ENCODE assay signal across 20 cellular contexts in genomic region chr9:104983491-104983890, GRCh38. TPM values are rescaled to one million over a fixed set of nuclear protein-coding genes. Genes with fewer than 3 reads are reported as not detected.
DNase-seq lines count a peak whose midpoint lies in the region; ATAC-seq and TF ChIP-seq lines count a peak whose summit lies in the region.
"Had no signal": no experiment of that assay in that cellular context is flagged by ENCODE, and none has a peak within 500 bp of the region (broad histone marks: within the 10 kb centered on the region; RNA-seq: fewer than 3 reads in every experiment).

No MANE protein-coding gene starts in this region.

- H3K9me3 ChIP-seq in GM23248 (ENCODE audit: low read depth) (no peaks in the 10 kb centered on the region), KOPT-K1 (ENCODE audit: insufficient read depth, low read length, poor library complexity, severe bottlenecking) (no peaks in the 10 kb centered on the region), sigmoid colon (no peaks in the 10 kb centered on the region), left lung (no peaks in the 10 kb centered on the region), MM.1S (replicated peaks; ENCODE audit: insufficient read depth, low read length) (no peaks in the 10 kb centered on the region)
- H3K9me3 ChIP-seq: SK-N-SH had no signal

- H3K4me3 ChIP-seq in GM23248 = no peak overlapping the region
- H3K4me3 ChIP-seq in sigmoid colon = no peak overlapping the region
- H3K4me3 ChIP-seq in left lung = no peak overlapping the region
- H3K4me3 ChIP-seq in MM.1S (ENCODE audit: low read length) = no peak overlapping the region

- H3K27me3 Mint-ChIP-seq in activated T-cell treated with anti-CD3 and anti-CD28 coated beads, Interleukin-2, amount 50 U/mL, for 24 hours = peaks cover 47% of the 10 kb centered on the region

- DNase-seq in GM23248 (peak; percentile 6), erythroblast (lab: John Stamatoyannopoulos, UW) (peak; percentile 29 to 51), sigmoid colon (no peak), NCI-H510A treated with DMSO at 0.1 percent for 48 hours (lab: John Stamatoyannopoulos, UW) (no peak), left lung (no peak), MM.1S (no peak)
- DNase-seq in activated T-cell treated with anti-CD3 and anti-CD28 coated beads, Interleukin-2, amount 50 U/mL, for 24 hours = no peak
- DNase-seq: DND-41, H9, Kasumi-1, NCI-H1105 treated with DMSO at 0.1 percent for 48 hours, NCI-H1694 treated with DMSO at 0.1 percent for 48 hours, NCI-H345, PC-3, RPMI8226, SHP77 treated with DMSO at 0.1 percent for 48 hours, SK-N-SH had no signal

- H3K9ac ChIP-seq in GM23248 (no peak overlapping the region), MM.1S (ENCODE audit: low read length) (no peak overlapping the region)
- H3K9ac ChIP-seq: SK-N-SH had no signal

- H3K27me3 ChIP-seq in GM23248 (replicated peaks; ENCODE audit: insufficient read depth) = no peaks in the 10 kb centered on the region
- H3K27me3 ChIP-seq in sigmoid colon = no peaks in the 10 kb centered on the region
- no peaks in the 10 kb centered on the region for H3K27me3 ChIP-seq in left lung
- no peaks in the 10 kb centered on the region for H3K27me3 ChIP-seq in MM.1S (replicated peaks; ENCODE audit: insufficient read depth, low read length)

- no peak overlapping the region for H3K4me2 ChIP-seq in GM23248 (ENCODE audit: unreplicated experiment)
- H3K4me2 ChIP-seq in MM.1S (ENCODE audit: low read depth, low read length) = no peak overlapping the region
- H3K4me2 ChIP-seq: SK-N-SH had no signal

- ATAC-seq in left lung = no peak
- ATAC-seq: PC-3 had no signal

- in situ Hi-C loops in GM23248 (cut with MboI) = loop anchor here (10.0 kb wide), 1 partner anchor 171 kb away; no protein-coding TSS in a partner anchor

- no peak overlapping the region for H3K27ac ChIP-seq in GM23248
- peak overlapping the region; percentile 70 for H3K27ac ChIP-seq in KOPT-K1 (ENCODE audit: low read depth, low read length, poor library complexity, severe bottlenecking)
- H3K27ac ChIP-seq in sigmoid colon = peak overlapping the region in 3 of 4 donors; percentile 38 to 58 (median 47)
- no peak overlapping the region for H3K27ac ChIP-seq in left lung
- no peak overlapping the region for H3K27ac ChIP-seq in MM.1S (ENCODE audit: low read length)
- H3K27ac ChIP-seq: C4-2B, HL-60 had no signal

- intact Hi-C loops in sigmoid colon (cut with DNase I) = no loop called here
- intact Hi-C loops in left lung (cut with DNase I) = no loop called here

- H3K4me1 Mint-ChIP-seq in activated T-cell treated with anti-CD3 and anti-CD28 coated beads, Interleukin-2, amount 50 U/mL, for 24 hours (ENCODE audit: low read depth) = peaks cover 18% of the 10 kb centered on the region

- no peaks in the 10 kb centered on the region for H3K79me2 ChIP-seq in GM23248 (ENCODE audit: insufficient read depth)
- H3K79me2 ChIP-seq in MM.1S (ENCODE audit: low read length) = no peaks in the 10 kb centered on the region

- H3K36me3 ChIP-seq in GM23248 (ENCODE audit: low read depth) (no peaks in the 10 kb centered on the region), KOPT-K1 (ENCODE audit: insufficient read depth, low read length) (no peaks in the 10 kb centered on the region), sigmoid colon (no peaks in the 10 kb centered on the region), left lung (no peaks in the 10 kb centered on the region), MM.1S (replicated peaks; ENCODE audit: insufficient read depth, low read length) (no peaks in the 10 kb centered on the region)

- H3K9me2 ChIP-seq in GM23248 (ENCODE audit: insufficient read depth) (no peaks in the 10 kb centered on the region), MM.1S (replicated peaks; ENCODE audit: insufficient read depth, low read length) (no peaks in the 10 kb centered on the region)
- H3K9me2 ChIP-seq: SK-N-SH had no signal

- H3K4me1 ChIP-seq in GM23248 (ENCODE audit: insufficient read depth) = no peaks in the 10 kb centered on the region
- peaks cover 0 to 30% (median 21%) of the 10 kb centered on the region in 4 donors for H3K4me1 ChIP-seq in sigmoid colon
- no peaks in the 10 kb centered on the region for H3K4me1 ChIP-seq in left lung
- H3K4me1 ChIP-seq in MM.1S (ENCODE audit: low read length) = peaks cover 8% of the 10 kb centered on the region; the same call in 1 of the 2 replicates

- H4K20me1 ChIP-seq in GM23248 (ENCODE audit: insufficient read depth) (no peaks in the 10 kb centered on the region), MM.1S (ENCODE audit: insufficient read depth, low read length) (no peaks in the 10 kb centered on the region)

- no peak overlapping the region for H3K4me3 Mint-ChIP-seq in activated T-cell treated with anti-CD3 and anti-CD28 coated beads, Interleukin-2, amount 50 U/mL, for 24 hours
- H3K4me3 Mint-ChIP-seq: H9 had no signal

- peak overlapping the region; percentile 44 for H2AFZ ChIP-seq in GM23248
- no peak overlapping the region for H2AFZ ChIP-seq in MM.1S (ENCODE audit: low read length)

- TF ChIP-seq EP300 in sigmoid colon (IDR thresholded peaks at IDR 0.05) = no peak

- H3F3A ChIP-seq in GM23248 (ENCODE audit: insufficient read depth) = no peaks in the 10 kb centered on the region
- H3F3A ChIP-seq in MM.1S (ENCODE audit: insufficient read depth, low read length) = no peaks in the 10 kb centered on the region

- TF ChIP-seq POLR2A in erythroblast (IDR thresholded peaks at IDR 0.05; ENCODE audit: low read length) = no peak
- no peak for TF ChIP-seq POLR2A in sigmoid colon (IDR thresholded peaks at IDR 0.05)

- H3K27ac Mint-ChIP-seq in activated T-cell treated with anti-CD3 and anti-CD28 coated beads, Interleukin-2, amount 50 U/mL, for 24 hours = no peak overlapping the region
- H3K27ac Mint-ChIP-seq: H9 had no signal

- WGBS in GM23248 (ENCODE audit: low coverage in 1 of 2, low lambda C conversion rate in 2 of 2, missing lambda C conversion rate in 2 of 2), 2 experiments = 10 to 11% methylated on average over 3 of the region's 3 CpGs
- 70 to 87% methylated on average over 3 of the region's 3 CpGs for WGBS in sigmoid colon, 2 donors

- H3K36me3 Mint-ChIP-seq in activated T-cell treated with anti-CD3 and anti-CD28 coated beads, Interleukin-2, amount 50 U/mL, for 24 hours (ENCODE audit: low read depth) = no peaks in the 10 kb centered on the region

- no peaks in the 10 kb centered on the region for H3K9me3 Mint-ChIP-seq in activated T-cell treated with anti-CD3 and anti-CD28 coated beads, Interleukin-2, amount 50 U/mL, for 24 hours

- no peak for TF ChIP-seq CTCF in sigmoid colon (IDR thresholded peaks at IDR 0.05)
- TF ChIP-seq CTCF in left lung (IDR thresholded peaks at IDR 0.05) = no peak
- no peak for TF ChIP-seq CTCF in MM.1S (IDR thresholded peaks at IDR 0.05; ENCODE audit: low read length)

RNA-seq across cellular contexts. Expression of gene ABCA1, which starts 55.5 kb away (rescaled TPM):
- total RNA-seq in GM23248 (2014; rRNA removed; shearing (Covaris generic)) = 15.9 and 20.7 TPM in 2 replicates
- polyA plus RNA-seq in GM23248 (2016; fragmentation: Nextera tagmentation; extraction: Ambion mirVana) (6.8 and 7.1 TPM in 2 replicates), sigmoid colon (1 to 10 TPM; 2.4 to 7.4 (median 4.9) TPM)
- total RNA-seq in sigmoid colon (100 to 1,000 TPM in 1 of 4 donors, 10 to 100 TPM in 3; 76.7 to 110 (median 91.3) TPM), left lung (10 to 100 TPM; 40.5 to 53.0 TPM)

Comparison
In these comparisons a context has a peak if more than half of its experiments do, and no peak if none do; other contexts are left out.
1. DNase-seq: peak in GM23248 (single experiment) and erythroblast (2 of 2); none in sigmoid colon (single experiment), NCI-H510A treated with DMSO at 0.1 percent for 48 hours (single experiment), activated T-cell treated with anti-CD3 and anti-CD28 coated beads, Interleukin-2, amount 50 U/mL, for 24 hours (single experiment), left lung (0 of 2) and MM.1S (single experiment).
2. H3K27ac ChIP-seq: peak in KOPT-K1 (single experiment) and sigmoid colon (3 of 4); none in GM23248 (single experiment), left lung (0 of 2) and MM.1S (single experiment).